ENCODE assay signal across 8 cellular contexts in genomic region chr10:17026686-17027485, GRCh38.
A peak's percentile ranks its signal among the peaks of the same experiment; 100 is the strongest.
DNase-seq lines count a peak whose midpoint lies in the region; ATAC-seq and TF ChIP-seq lines count a peak whose summit lies in the region.

No MANE protein-coding gene starts in this region.

- TF ChIP-seq CTCF in CD8-positive, alpha-beta T cell (IDR thresholded peaks at IDR 0.05), result no peak

- no peak overlapping the region for H3K4me3 ChIP-seq in CD8-positive, alpha-beta T cell (ENCODE audit: low read depth, low read length)

- intact Hi-C loops in CD8-positive, alpha-beta T cell (cut with DNase I, micrococcal nuclease), result loop anchor here (1.0 to 10.0 kb wide), 6 partner anchors 34 to 618 kb away; partner anchors contain the start of genes STAM (in 1 of the 2) and VIM (in 1 of the 2)

- no peaks in the 10 kb centered on the region for H3K36me3 ChIP-seq in CD8-positive, alpha-beta T cell (ENCODE audit: insufficient read depth, low read length)

- H3K4me1 Mint-ChIP-seq in CD8-positive, alpha-beta T cell (ENCODE audit: low read depth), result peaks cover 84% of the 10 kb centered on the region

- ATAC-seq in CD8-positive, alpha-beta T cell, result peak; percentile 60
- peak; percentile 50 for ATAC-seq in HG02642 (IDR thresholded peaks at IDR 0.05; ENCODE audit: poor library complexity, unreplicated experiment)
- no peak for ATAC-seq in HG03439 (IDR thresholded peaks at IDR 0.05; ENCODE audit: unreplicated experiment)

- no peaks in the 10 kb centered on the region for H3K9me3 Mint-ChIP-seq in CD8-positive, alpha-beta T cell

- peak overlapping the region; percentile 72 for H3K27ac ChIP-seq in CD8-positive, alpha-beta T cell (ENCODE audit: low read depth, low read length)

- no peaks in the 10 kb centered on the region for H3K9me3 ChIP-seq in CD8-positive, alpha-beta T cell (ENCODE audit: low read length)

- H3K4me1 ChIP-seq in CD8-positive, alpha-beta T cell (ENCODE audit: insufficient read depth, low read length), result peaks cover 82% of the 10 kb centered on the region

- POLR2A ChIA-PET in CD8-positive, alpha-beta T cell (lab: Charles Lee), result interaction anchor here (0.8 kb wide), 1 partner anchor 203 kb away, joined by 5 read pairs; no protein-coding TSS in a partner anchor

- H3K4me3 Mint-ChIP-seq in CD8-positive, alpha-beta T cell, result peak overlapping the region; percentile 27

- H3K27ac Mint-ChIP-seq in CD8-positive, alpha-beta T cell, result peak overlapping the region; percentile 94

- no peaks in the 10 kb centered on the region for H3K36me3 Mint-ChIP-seq in CD8-positive, alpha-beta T cell

- peak in 6 of 7 experiments; percentile 46 to 80 (median 66) for DNase-seq in CD8-positive, alpha-beta T cell
- DNase-seq in T-helper 22 cell (ENCODE audit: low read depth) (peak; percentile 69), hypothalamus (lab: John Stamatoyannopoulos, UW) (no peak), NCI-H1092 treated with DMSO at 0.1 percent for 48 hours (lab: John Stamatoyannopoulos, UW) (no peak)
- peak; percentile 83 for DNase-seq in central memory CD4-positive, alpha-beta T cell
- peak; percentile 57 for DNase-seq in stimulated activated CD4-positive, alpha-beta T cell treated with anti-CD3 and anti-CD28 coated beads, Interleukin-4, amount 100 ng/mL, for 1 hour

- H3K27me3 ChIP-seq in CD8-positive, alpha-beta T cell (ENCODE audit: insufficient read depth, low read length), result no peaks in the 10 kb centered on the region

- H3K27me3 Mint-ChIP-seq in CD8-positive, alpha-beta T cell (ENCODE audit: low read depth), result no peaks in the 10 kb centered on the region

- CTCF ChIA-PET in CD8-positive, alpha-beta T cell (lab: Charles Lee), result no interaction called here

Comparison
In these comparisons a context has a peak if more than half of its experiments do, and no peak if none do; other contexts are left out.
1. DNase-seq: peak in CD8-positive, alpha-beta T cell (6 of 7), T-helper 22 cell (single experiment), central memory CD4-positive, alpha-beta T cell (single experiment) and stimulated activated CD4-positive, alpha-beta T cell treated with anti-CD3 and anti-CD28 coated beads, Interleukin-4, amount 100 ng/mL, for 1 hour (single experiment); none in hypothalamus (0 of 51) and NCI-H1092 treated with DMSO at 0.1 percent for 48 hours (single experiment).